ENCODE assay signal across 27 cellular contexts in the genomic region with DNA sequence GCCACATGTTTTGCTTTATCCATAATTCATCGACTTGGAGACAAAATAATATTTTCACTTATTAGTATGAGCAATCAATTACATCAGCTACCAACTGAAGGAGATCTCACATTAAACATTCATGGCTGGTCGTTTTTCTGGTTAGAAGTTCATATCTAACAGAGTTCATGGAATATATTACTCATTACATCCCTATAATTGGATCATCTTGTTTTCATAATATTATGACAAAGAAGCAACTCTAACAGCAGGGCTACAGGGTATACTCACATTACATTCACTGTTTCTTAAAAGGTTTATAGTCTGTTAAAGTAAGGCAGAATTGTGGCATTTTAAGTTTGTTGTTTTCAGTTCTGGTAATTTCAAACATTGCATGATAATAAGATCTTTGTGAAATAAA. TPM values are rescaled to one million over a fixed set of nuclear protein-coding genes. Genes with fewer than 3 reads are reported as not detected.
DNase-seq lines count a peak whose midpoint lies in the region; ATAC-seq and TF ChIP-seq lines count a peak whose summit lies in the region.
"Had no signal": no experiment of that assay in that cellular context is flagged by ENCODE, and none has a peak within 500 bp of the region (broad histone marks: within the 10 kb centered on the region; RNA-seq: fewer than 3 reads in every experiment).

No MANE protein-coding gene starts in this region.

- H3K9me3 ChIP-seq in IMR-90 (ENCODE audit: control insufficient read depth, insufficient read depth, low read length) (peaks cover 4% of the 10 kb centered on the region; the same call in 1 of the 2 replicates), PC-9 (ENCODE audit: insufficient read depth, low read depth) (no peaks in the 10 kb centered on the region)

- POLR2A ChIA-PET in IMR-90 (lab: Charles Lee; ENCODE audit: unreplicated experiment) (no interaction called here), PC-9 (lab: Charles Lee; ENCODE audit: unreplicated experiment) (no interaction called here)

- dilution Hi-C loops in IMR-90 (cut with HindIII; ENCODE audit: low sequenced_read_pairs, unreplicated experiment): no loop called here

- no TSS peak for BruUV-seq in IMR-90 (replicated peaks; lab: Mats Ljungman, UMichigan)
- no TSS peak for BruUV-seq in PC-9 (replicated peaks; lab: Mats Ljungman, UMichigan)

- in situ Hi-C loops in IMR-90 (cut with MboI; ENCODE audit: low sequenced_read_pairs): no loop called here

- no peaks in the 10 kb centered on the region for H3K4me1 ChIP-seq in IMR-90 (ENCODE audit: control insufficient read depth, insufficient read depth, low read length)
- no peaks in the 10 kb centered on the region for H3K4me1 ChIP-seq in PC-9 (replicated peaks; ENCODE audit: insufficient read depth)

- WGBS in IMR-90 (ENCODE audit: extremely low coverage in 2 of 2, insufficient read length in 1 of 2), 2 experiments: no CpG with 5 or more reads among the region's 2 CpGs

- H4K20me1 ChIP-seq in IMR-90 (ENCODE audit: insufficient read depth, low read length): no peaks in the 10 kb centered on the region
- H4K20me1 ChIP-seq in PC-9 (ENCODE audit: insufficient read depth): no peaks in the 10 kb centered on the region

- intact Hi-C loops in IMR-90 (cut with micrococcal nuclease) (no loop called here), PC-9 (cut with micrococcal nuclease; ENCODE audit: unreplicated experiment) (no loop called here)

- no peak overlapping the region for H3K56ac ChIP-seq in IMR-90 (ENCODE audit: extremely low read depth, insufficient read depth, low read length)

- H3K36me3 ChIP-seq in IMR-90 (ENCODE audit: control insufficient read depth, insufficient read depth, low read length) (0 out of 2 replicates have a peak, but pooled peaks cover 2% of the 10 kb centered on the region), PC-9 (ENCODE audit: low read depth) (no peaks in the 10 kb centered on the region)

- no peak overlapping the region for H2BK5ac ChIP-seq in IMR-90 (ENCODE audit: low read depth, low read length, poor library complexity, severe bottlenecking)

- H4K91ac ChIP-seq in IMR-90 (ENCODE audit: insufficient read depth, low read depth, low read length): no peak overlapping the region

- no peak overlapping the region for H3K18ac ChIP-seq in IMR-90 (ENCODE audit: low read depth, low read length)

- H3K9me2 ChIP-seq in PC-9 (ENCODE audit: insufficient read depth): no peaks in the 10 kb centered on the region

- no peak overlapping the region for H3K14ac ChIP-seq in IMR-90 (replicated peaks; ENCODE audit: low read depth, low read length)

- H2BK20ac ChIP-seq in IMR-90 (ENCODE audit: low read depth, low read length): no peak overlapping the region

- no peak for TF ChIP-seq RAD21 in IMR-90 (IDR thresholded peaks at IDR 0.05; ENCODE audit: low read length)

- CTCF ChIA-PET in IMR-90 (lab: Yijun Ruan, JAX): no interaction called here
- CTCF ChIA-PET in PC-9 (lab: Charles Lee): no interaction called here

- ATAC-seq in IMR-90 (ENCODE audit: low read depth): no peak
- ATAC-seq: activated naive CD4-positive, alpha-beta T cell treated with anti-CD3 and anti-CD28 coated beads, Interleukin-2, amount 50 U/mL, for 72 hours; K562; left ventricle myocardium superior; sciatic nerve; T-helper 17 cell had no signal

- H3K79me2 ChIP-seq in PC-9 (ENCODE audit: low read depth): no peaks in the 10 kb centered on the region

- no peak overlapping the region for H2BK15ac ChIP-seq in IMR-90 (ENCODE audit: low read depth, low read length)

- no peaks in the 10 kb centered on the region for H3F3A ChIP-seq in PC-9 (ENCODE audit: insufficient read depth, low read depth)

- no peak overlapping the region for H4K5ac ChIP-seq in IMR-90 (ENCODE audit: low read depth, low read length)

- H3K27ac ChIP-seq in IMR-90 (ENCODE audit: insufficient read depth, low read length) (no peak overlapping the region), substantia nigra (ENCODE audit: low read depth, low read length, poor library complexity, severe bottlenecking) (no peak overlapping the region), PC-9 (no peak overlapping the region)

- TF ChIP-seq CTCF in IMR-90 (conservative IDR thresholded peaks at IDR 0.05; ENCODE audit: low read depth, low read length) (no peak), PC-9 (conservative IDR thresholded peaks at IDR 0.05) (no peak)

- no peak overlapping the region for H2BK120ac ChIP-seq in IMR-90 (ENCODE audit: low read depth, low read length)

- H3K79me1 ChIP-seq in IMR-90 (ENCODE audit: low read depth in 1 of 2, low read length in 2 of 2): peaks cover 0 to 4% of the 10 kb centered on the region in 2 experiments; a peak in 1 of 4 replicates

- no peak for TF ChIP-seq POLR2A in IMR-90 (IDR thresholded peaks at IDR 0.05; ENCODE audit: low read depth, low read length)

- no peak overlapping the region for H3K4ac ChIP-seq in IMR-90 (ENCODE audit: low read depth, low read length)

- no peaks in the 10 kb centered on the region for H3K27me3 ChIP-seq in IMR-90 (ENCODE audit: control insufficient read depth, insufficient read depth, low read length)
- no peaks in the 10 kb centered on the region for H3K27me3 ChIP-seq in PC-9 (ENCODE audit: insufficient read depth, low read depth)

- no peak overlapping the region for H2AK9ac ChIP-seq in IMR-90 (replicated peaks; ENCODE audit: low read depth, low read length, poor library complexity)

- no peaks in the 10 kb centered on the region for H3K9me1 ChIP-seq in IMR-90 (ENCODE audit: insufficient read depth, low read length)

- no peak overlapping the region for H2AFZ ChIP-seq in IMR-90 (replicated peaks; ENCODE audit: low read length, poor library complexity)
- no peak overlapping the region for H2AFZ ChIP-seq in PC-9

- H3K4me2 ChIP-seq in IMR-90 (ENCODE audit: low read depth, low read length) (no peak overlapping the region), PC-9 (no peak overlapping the region)

- H3K9ac ChIP-seq in IMR-90 (ENCODE audit: low read depth, low read length): no peak overlapping the region

- H2AK5ac ChIP-seq in IMR-90 (ENCODE audit: low read depth, low read length): no peak overlapping the region

- DNase-seq in IMR-90 (peak; percentile 35), brain pericyte (ENCODE audit: low read depth, low spot score) (peak; percentile 6), fibroblast of the conjunctiva (ENCODE audit: low read depth) (peak; percentile 53), renal cortical epithelial cell (ENCODE audit: low read depth) (peak; percentile 2), substantia nigra (lab: John Stamatoyannopoulos, UW) (no peak), PC-9 (no peak), CD1c-positive myeloid dendritic cell (ENCODE audit: extremely low spot score) (no peak), NCI-H1436 (lab: John Stamatoyannopoulos, UW) (no peak)
- DNase-seq: activated CD4-positive, alpha-beta T cell treated with anti-CD3 and anti-CD28 coated beads, Interleukin-2, amount 50 U/mL, for 1 hour; activated CD4-positive, CD25-positive, alpha-beta regulatory T cell; activated effector memory CD4-positive, alpha-beta T cell treated with Interleukin-2 at 50 U/mL for 16 hours; activated T-cell treated with anti-CD3 and anti-CD28 coated beads, Interleukin-2, amount 50 U/mL, for 1 hour; anterior cingulate cortex; Calu3; DND-41; HFFc6; hippocampal formation; left ventricle myocardium superior; NCI-H2029 treated with DMSO at 0.1 percent for 48 hours; NCI-H526; OCI-M1; stimulated activated CD4-positive, alpha-beta T cell treated with anti-CD3 and anti-CD28 coated beads, Interleukin-15, amount 100 ng/mL, for 24 hours; stimulated activated CD4-positive, alpha-beta T cell treated with anti-CD3 and anti-CD28 coated beads, Interleukin-4, amount 100 ng/mL, for 4 hours; T-helper 17 cell had no signal

- H4K8ac ChIP-seq in IMR-90 (ENCODE audit: low read depth in 2 of 2, low read length in 2 of 2): no peak overlapping the region

- H3K4me3 ChIP-seq in IMR-90 (ENCODE audit: insufficient read depth, low read depth, low read length): no peak overlapping the region
- H3K4me3 ChIP-seq in PC-9: no peak overlapping the region
- H3K4me3 ChIP-seq: K562 had no signal

- no peak overlapping the region for H3K23ac ChIP-seq in IMR-90 (ENCODE audit: low read depth, low read length)

TF ChIP-seq in IMR-90, 13 proteins besides CTCF, POLR2A, EP300 and RAD21 (continues in another document):
- no peak for TF ChIP-seq BHLHE40 (IDR thresholded peaks at IDR 0.05; ENCODE audit: low read depth, low read length)
- TF ChIP-seq NFE2L2 (IDR thresholded peaks at IDR 0.05; ENCODE audit: low read depth, low read length): no peak
- no peak for TF ChIP-seq CEBPB (IDR thresholded peaks at IDR 0.05; ENCODE audit: low read depth, low read length)
- no peak for TF ChIP-seq FOS (IDR thresholded peaks at IDR 0.05; ENCODE audit: low read depth, low read length)
- TF ChIP-seq CHD1 (IDR thresholded peaks at IDR 0.05; ENCODE audit: low read depth, low read length): no peak
- no peak for TF ChIP-seq MAZ (IDR thresholded peaks at IDR 0.05; ENCODE audit: borderline replicate concordance, low read depth, low read length)
- TF ChIP-seq, protein P1, sequence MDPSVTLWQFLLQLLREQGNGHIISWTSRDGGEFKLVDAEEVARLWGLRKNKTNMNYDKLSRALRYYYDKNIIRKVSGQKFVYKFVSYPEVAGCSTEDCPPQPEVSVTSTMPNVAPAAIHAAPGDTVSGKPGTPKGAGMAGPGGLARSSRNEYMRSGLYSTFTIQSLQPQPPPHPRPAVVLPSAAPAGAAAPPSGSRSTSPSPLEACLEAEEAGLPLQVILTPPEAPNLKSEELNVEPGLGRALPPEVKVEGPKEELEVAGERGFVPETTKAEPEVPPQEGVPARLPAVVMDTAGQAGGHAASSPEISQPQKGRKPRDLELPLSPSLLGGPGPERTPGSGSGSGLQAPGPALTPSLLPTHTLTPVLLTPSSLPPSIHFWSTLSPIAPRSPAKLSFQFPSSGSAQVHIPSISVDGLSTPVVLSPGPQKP (IDR thresholded peaks at IDR 0.05; ENCODE audit: borderline replicate concordance, low read depth, low read length): no peak
- no peak for TF ChIP-seq MXI1 (IDR thresholded peaks at IDR 0.05; ENCODE audit: borderline replicate concordance, low read depth, low read length)

RNA-seq across cellular contexts. Expression of a gene that starts 33.0 kb away (rescaled TPM):
- total RNA-seq in IMR-90 (2012; rRNA removed): 16.7 and 20.3 TPM in 2 replicates
- 4.1 and 5.2 TPM in 2 replicates for polyA plus RNA-seq in IMR-90 (2012; rRNA removed)
- 0.90 and 1.7 TPM in 2 replicates for polyA plus RNA-seq in IMR-90 (2012; cell fraction: cytosol; rRNA removed)
- 1.7 and 4.0 TPM in 2 replicates for polyA plus RNA-seq in IMR-90 (2012; cell fraction: nucleus; rRNA removed; ENCODE audit: low replicate concordance)
- total RNA-seq in renal cortical epithelial cell: 33.0 and 36.3 TPM in 2 replicates
- total RNA-seq in PC-9 (2021): 9.7 and 11.4 TPM in 2 replicates

RNA-seq across cellular contexts. Expression of a gene that starts 33.1 kb away (rescaled TPM):
- total RNA-seq in IMR-90 (2012; rRNA removed) (30.8 and 36.0 TPM in 2 replicates), renal cortical epithelial cell (18.2 and 27.5 TPM in 2 replicates), PC-9 (2021) (8.4 and 10.3 TPM in 2 replicates)
- 27.5 and 27.7 TPM in 2 replicates for polyA plus RNA-seq in IMR-90 (2012; rRNA removed)
- 8.3 and 14.9 TPM in 2 replicates for polyA plus RNA-seq in IMR-90 (2012; cell fraction: cytosol; rRNA removed)
- 5.6 and 28.1 TPM in 2 replicates for polyA plus RNA-seq in IMR-90 (2012; cell fraction: nucleus; rRNA removed; ENCODE audit: low replicate concordance)

Comparison
In these comparisons a context has a peak if more than half of its experiments do, and no peak if none do; other contexts are left out.
1. DNase-seq: peak in IMR-90 (single experiment), brain pericyte (single experiment), fibroblast of the conjunctiva (single experiment) and renal cortical epithelial cell (single experiment); none in substantia nigra (0 of 49), PC-9 (0 of 2), CD1c-positive myeloid dendritic cell (single experiment) and NCI-H1436 (single experiment).